8 cellular contexts compared by ENCODE assay signal in the genomic region with DNA sequence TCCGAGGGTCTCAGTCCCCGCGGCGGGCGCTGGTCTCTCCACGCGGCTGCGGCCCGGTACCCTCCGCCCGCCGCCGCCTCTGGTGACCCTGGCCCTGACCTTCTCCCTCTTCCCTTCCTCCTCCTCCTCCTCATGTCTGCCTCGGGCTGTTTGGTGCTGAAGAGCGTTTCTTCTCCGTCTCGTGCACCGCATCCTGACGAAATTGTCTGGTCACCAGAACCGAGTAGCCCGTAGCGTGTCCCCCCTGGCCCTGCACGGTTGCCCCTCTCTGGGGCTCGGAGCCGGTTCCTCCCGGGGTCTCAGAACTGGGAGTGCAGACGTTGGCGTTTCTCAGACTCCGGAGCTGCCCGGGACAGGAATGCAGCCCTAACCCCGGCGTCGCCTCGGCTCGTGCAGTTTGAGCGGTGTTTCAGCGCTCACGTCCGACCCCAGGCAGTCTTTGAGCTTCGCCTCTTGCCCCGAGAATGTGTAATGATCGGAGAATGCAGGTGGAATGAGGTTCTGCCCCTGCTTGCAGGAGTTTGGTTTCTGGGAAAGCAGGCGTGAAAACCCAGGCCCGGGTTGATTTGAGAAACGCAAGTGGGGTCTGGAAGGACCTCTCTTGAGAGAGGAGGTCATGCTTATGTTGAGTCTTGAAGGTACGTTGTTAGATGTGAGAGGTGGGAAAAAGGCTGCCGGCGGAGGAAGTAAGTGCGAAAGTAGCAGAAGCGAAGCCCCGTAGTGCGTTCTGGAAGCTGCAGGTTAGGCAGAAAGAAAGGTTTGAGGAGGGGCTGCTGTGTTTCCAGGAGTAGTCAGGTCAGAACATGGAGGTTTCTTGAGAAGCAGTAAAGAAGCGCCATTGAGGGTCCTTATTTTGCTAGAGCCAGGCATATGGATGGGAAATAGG. TPM values are rescaled to one million over a fixed set of nuclear protein-coding genes. Genes with fewer than 3 reads are reported as not detected.
DNase-seq lines count a peak whose midpoint lies in the region; ATAC-seq, FAIRE-seq and TF ChIP-seq lines count a peak whose summit lies in the region.

No MANE protein-coding gene starts in this region.

- H3K4me1 Mint-ChIP-seq in stimulated activated naive CD8-positive, alpha-beta T cell treated with anti-CD3 and anti-CD28 coated beads, Interleukin-15, amount 100 ng/mL, for 72 hours = peaks cover 87% of the 10 kb centered on the region

- H3K27ac Mint-ChIP-seq in stimulated activated naive CD8-positive, alpha-beta T cell treated with anti-CD3 and anti-CD28 coated beads, Interleukin-15, amount 100 ng/mL, for 72 hours = peak overlapping the region; percentile 66 to 98

- in situ Hi-C loops in astrocyte of the spinal cord (cut with HindIII; ENCODE audit: low sequenced_read_pairs) = no loop called here

- no peaks in the 10 kb centered on the region for H3K9me3 Mint-ChIP-seq in stimulated activated naive CD8-positive, alpha-beta T cell treated with anti-CD3 and anti-CD28 coated beads, Interleukin-15, amount 100 ng/mL, for 72 hours

- TF ChIP-seq CTCF in NB4 (IDR thresholded peaks at IDR 0.05; ENCODE audit: low read depth, low read length) (no peak), astrocyte of the spinal cord (IDR thresholded peaks at IDR 0.05; ENCODE audit: low read depth, low read length) (no peak)

- H3K4me3 ChIP-seq in NB4 (ENCODE audit: low read depth, low read length) = peak overlapping the region; percentile 80
- H3K4me3 ChIP-seq in astrocyte of the spinal cord (ENCODE audit: low read depth, low read length) = peak overlapping the region; percentile 94

- DNase-seq in ELR (ENCODE audit: low read depth) (peak; percentile 66), NB4 (ENCODE audit: low read depth) (peak; percentile 43), astrocyte of the spinal cord (ENCODE audit: low read depth, low spot score) (no peak), kidney tubule cell (ENCODE audit: low spot score) (peak; percentile 72), cortex of kidney (lab: John Stamatoyannopoulos, UW) (no peak), frontal cortex (ENCODE audit: low spot score in 2 of 2) (no peak)
- DNase-seq in stimulated activated naive CD8-positive, alpha-beta T cell treated with anti-CD3 and anti-CD28 coated beads, Interleukin-15, amount 100 ng/mL, for 72 hours = peak in 1 of 2 donors; percentile 27

- no peak for FAIRE-seq in frontal cortex (lab: Jason Lieb, UNC)

- H3K4me3 Mint-ChIP-seq in stimulated activated naive CD8-positive, alpha-beta T cell treated with anti-CD3 and anti-CD28 coated beads, Interleukin-15, amount 100 ng/mL, for 72 hours = peak overlapping the region; percentile 95 to 99

- ATAC-seq in GM21723 (IDR thresholded peaks at IDR 0.05; ENCODE audit: unreplicated experiment) = peak; percentile 12
- ATAC-seq in stimulated activated naive CD8-positive, alpha-beta T cell treated with anti-CD3 and anti-CD28 coated beads, Interleukin-15, amount 100 ng/mL, for 72 hours = no peak

- H3K27me3 Mint-ChIP-seq in stimulated activated naive CD8-positive, alpha-beta T cell treated with anti-CD3 and anti-CD28 coated beads, Interleukin-15, amount 100 ng/mL, for 72 hours = no peaks in the 10 kb centered on the region

- no peak for TF ChIP-seq POLR2A in NB4 (IDR thresholded peaks at IDR 0.05; ENCODE audit: extremely low read depth, insufficient read length)

RNA-seq across cellular contexts. Expression of gene RBM17, which starts 0.7 kb away (rescaled TPM):
- total RNA-seq in frontal cortex = 31.8 TPM

RNA-seq across cellular contexts. Expression of gene IL2RA, which starts 27.4 kb away (rescaled TPM):
- total RNA-seq in frontal cortex = not detected

Comparison
In these comparisons a context has a peak if more than half of its experiments do, and no peak if none do; other contexts are left out.
1. DNase-seq: peak in ELR (single experiment), NB4 (single experiment) and kidney tubule cell (single experiment); none in astrocyte of the spinal cord (single experiment), cortex of kidney (single experiment) and frontal cortex (0 of 2).